In the genomic region with DNA sequence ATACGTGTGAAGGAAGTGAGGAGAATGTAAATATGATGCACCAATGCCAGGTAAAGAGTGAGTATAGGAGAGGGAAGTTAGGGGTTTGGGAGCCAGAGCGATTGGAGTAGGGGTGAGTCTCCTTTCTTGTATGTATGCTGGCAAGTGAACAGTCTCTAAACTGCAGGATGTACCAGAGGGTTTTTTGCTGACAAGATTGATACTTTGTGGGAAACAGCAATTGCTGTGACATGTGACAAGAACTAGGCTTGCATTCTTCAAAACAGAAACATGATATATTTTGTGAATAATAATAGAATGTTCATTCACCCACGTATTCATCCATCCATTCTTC, we compare ENCODE assay signal across 8 cellular contexts. TPM values are rescaled to one million over a fixed set of nuclear protein-coding genes. Genes with fewer than 3 reads are reported as not detected.
A peak's percentile ranks its signal among the peaks of the same experiment; 100 is the strongest.
DNase-seq lines count a peak whose midpoint lies in the region; ATAC-seq and TF ChIP-seq lines count a peak whose summit lies in the region.

No MANE protein-coding gene starts in this region.

- ATAC-seq in GM21619 (IDR thresholded peaks at IDR 0.05; ENCODE audit: unreplicated experiment) (peak; percentile 35), lung (ENCODE audit: insufficient read depth, low FRiP score) (peak; percentile 30)

- no peaks in the 10 kb centered on the region for H3K9me2 ChIP-seq in Loucy (replicated peaks; ENCODE audit: low read depth, low read length)

- in situ Hi-C loops in transverse colon (cut with MboI; ENCODE audit: low pct_ligation_motif_present in 1 of 4, low pct_unique_long_range_greater_than_20kb in 1 of 4, low sequenced_read_pairs in 3 of 4): no loop called here

- no peaks in the 10 kb centered on the region for H3K27me3 ChIP-seq in GM06990 (replicated peaks; ENCODE audit: control insufficient read depth, insufficient read depth, low read length)
- H3K27me3 ChIP-seq in Loucy (ENCODE audit: insufficient read depth, low read length, poor library complexity, severe bottlenecking): no peaks in the 10 kb centered on the region
- no peaks in the 10 kb centered on the region for H3K27me3 ChIP-seq in lung (ENCODE audit: control insufficient read depth, insufficient read depth)
- no peaks in the 10 kb centered on the region for H3K27me3 ChIP-seq in transverse colon

- H3K9me3 ChIP-seq in Loucy (ENCODE audit: insufficient read depth, low read depth, low read length) (no peaks in the 10 kb centered on the region), lung (ENCODE audit: control insufficient read depth in 2 of 2, insufficient read depth in 1 of 2, low read length in 1 of 2) (peaks cover 0 to 4% of the 10 kb centered on the region in 2 donors), transverse colon (no peaks in the 10 kb centered on the region)

- no peaks in the 10 kb centered on the region for H4K20me1 ChIP-seq in Loucy (ENCODE audit: insufficient read depth, low read length, poor library complexity, severe bottlenecking)

- no peaks in the 10 kb centered on the region for H3F3A ChIP-seq in Loucy (ENCODE audit: low read depth)

- TF ChIP-seq CTCF in GM06990 (IDR thresholded peaks at IDR 0.05; ENCODE audit: insufficient read depth, low read length, poor library complexity, severe bottlenecking) (no peak), Loucy (conservative IDR thresholded peaks at IDR 0.05; ENCODE audit: low read length) (no peak), cardiac fibroblast (IDR thresholded peaks at IDR 0.05; ENCODE audit: low read depth, low read length) (no peak), lung (IDR thresholded peaks at IDR 0.05; ENCODE audit: control extremely low read depth, extremely low read depth) (no peak), transverse colon (IDR thresholded peaks at IDR 0.05) (no peak)

- H2AFZ ChIP-seq in Loucy (ENCODE audit: low read length): peak overlapping the region; percentile 96

- peak overlapping the region; percentile 84 for H3K9ac ChIP-seq in Loucy (ENCODE audit: low read depth, low read length, poor library complexity, severe bottlenecking)

- H3K4me1 ChIP-seq in Loucy (ENCODE audit: insufficient read depth, low read length, poor library complexity, severe bottlenecking) (peaks cover 6% of the 10 kb centered on the region), lung (ENCODE audit: control insufficient read depth in 2 of 2, insufficient read depth in 2 of 2, low read length in 2 of 2) (no peaks in the 10 kb centered on the region), transverse colon (peaks cover 0 to 10% (median 3%) of the 10 kb centered on the region in 4 donors)

- H3K4me3 ChIP-seq in GM06990 (replicated peaks; ENCODE audit: low read depth, low read length) (peak overlapping the region; percentile 58), Loucy (ENCODE audit: low read length, poor library complexity, severe bottlenecking) (peak overlapping the region; percentile 97), cardiac fibroblast (replicated peaks in 1 of 2; ENCODE audit: low read depth in 2 of 2, low read length in 2 of 2) (peak overlapping the region; percentile 69 to 70), lung (peak overlapping the region; percentile 77), transverse colon (peak overlapping the region; percentile 47 to 70 (median 60))

- TF ChIP-seq EP300 in transverse colon (IDR thresholded peaks at IDR 0.05; ENCODE audit: low read depth): no peak

- intact Hi-C loops in transverse colon (cut with DNase I; ENCODE audit: low total_unique reads): no loop called here

- 3 to 15% methylated on average over 3 of the region's 3 CpGs for WGBS in lung, 2 donors
- WGBS in transverse colon (ENCODE audit: low coverage in 1 of 2), 2 donors: 20% methylated on average over 3 of the region's 3 CpGs; no CpG with 5 or more reads in 1 of the 2 donors

- no peaks in the 10 kb centered on the region for H3K36me3 ChIP-seq in GM06990 (ENCODE audit: control insufficient read depth, insufficient read depth, low read length)
- H3K36me3 ChIP-seq in Loucy (ENCODE audit: insufficient read depth, low read length): no peaks in the 10 kb centered on the region
- H3K36me3 ChIP-seq in lung (ENCODE audit: control insufficient read depth in 2 of 2, insufficient read depth in 2 of 2, low read length in 2 of 2): no peaks in the 10 kb centered on the region
- no peaks in the 10 kb centered on the region for H3K36me3 ChIP-seq in transverse colon

- DNase-seq in GM06990 (ENCODE audit: extremely low read depth, insufficient read length) (peak; percentile 3), cardiac fibroblast (ENCODE audit: low read depth in 2 of 2) (peak; percentile 10 to 12), lung (ENCODE audit: low spot score) (no peak), transverse colon (no peak), iPS-NIHi7 (ENCODE audit: extremely low spot score) (no peak), DMS114 treated with DMSO at 0.1 percent for 48 hours (lab: John Stamatoyannopoulos, UW; ENCODE audit: unreplicated experiment) (no peak)

- peak overlapping the region; percentile 85 for H3K4me2 ChIP-seq in Loucy (ENCODE audit: low read depth, low read length, poor library complexity, severe bottlenecking)

- H3K27ac ChIP-seq in lung (ENCODE audit: low read depth in 1 of 2, low read length in 1 of 2) (peak overlapping the region; percentile 68 to 86), transverse colon (peak overlapping the region; percentile 80 to 90 (median 86))

- no peak for TF ChIP-seq POLR2A in transverse colon (IDR thresholded peaks at IDR 0.05)

- peaks cover 3% of the 10 kb centered on the region; the same call in 1 of the 2 replicates for H3K79me2 ChIP-seq in Loucy (ENCODE audit: insufficient read depth, low read length)

RNA-seq across cellular contexts. Expression of a gene that starts 0.7 kb away (rescaled TPM):
- total RNA-seq in lung (10 to 100 TPM in 1 of 2 donors, 1 to 10 TPM in 1; 6.7 to 14.3 TPM), transverse colon (10 to 100 TPM in 2 of 4 donors, 1 to 10 TPM in 1, under 1 TPM in 1; 1.00 to 13.5 (median 9.2) TPM)
- 1 to 10 TPM; 2.0 to 2.1 TPM for polyA plus RNA-seq in lung

Comparison
In these comparisons a context has a peak if more than half of its experiments do, and no peak if none do; other contexts are left out.
1. DNase-seq: peak in GM06990 (single experiment) and cardiac fibroblast (2 of 2); none in lung (single experiment), transverse colon (single experiment), iPS-NIHi7 (single experiment) and DMS114 treated with DMSO at 0.1 percent for 48 hours (single experiment).
2. Peak in every context shown above with its lines, with median percentiles within 50 percentile points of each other: H3K4me3 ChIP-seq.